In genomic region chr3:32699429-32699828, GRCh38 we compare ENCODE assay signal across 27 cellular contexts. TPM values are rescaled to one million over a fixed set of nuclear protein-coding genes. Genes with fewer than 3 reads are reported as not detected.
DNase-seq lines count a peak whose midpoint lies in the region; TF ChIP-seq lines count a peak whose summit lies in the region.
"Had no signal": no experiment of that assay in that cellular context is flagged by ENCODE, and none has a peak within 500 bp of the region (broad histone marks: within the 10 kb centered on the region; RNA-seq: fewer than 3 reads in every experiment).

No MANE protein-coding gene starts in this region.

- peak overlapping the region in 2 of 3 experiments; percentile 62 to 69; a peak in 3 of 7 replicates for H3K27ac Mint-ChIP-seq in H9
- H3K27ac Mint-ChIP-seq in osteocyte (ENCODE audit: unreplicated experiment) = no peak overlapping the region

- H4K20me1 ChIP-seq in H9 (ENCODE audit: control insufficient read depth, insufficient read depth, insufficient read length) (no peaks in the 10 kb centered on the region), osteoblast (ENCODE audit: insufficient read depth, low read length) (peaks cover 2% of the 10 kb centered on the region)

- no peak overlapping the region for H3T11ph ChIP-seq in H9 (ENCODE audit: low read length)

- H3K4me3 ChIP-seq in osteoblast (ENCODE audit: insufficient read depth, low read length) = no peak overlapping the region
- H3K4me3 ChIP-seq: A549; BLaER1 treated with 17β-estradiol and CSF1 and Interleukin-3, amounts not matched to agents 10 nM and 100 nM; GM12878; PC-9; SJCRH30 had no signal

- H3K27ac ChIP-seq in H9 (ENCODE audit: insufficient read length, low read depth, low read length) = no peak overlapping the region
- no peak overlapping the region for H3K27ac ChIP-seq in osteoblast (ENCODE audit: low read depth, low read length)
- H3K27ac ChIP-seq: A549; BLaER1 treated with 17β-estradiol and CSF1 and Interleukin-3, amounts not matched to agents 10 nM and 100 nM; HL-60; PC-9; SJCRH30 had no signal

- no peak overlapping the region for H3K14ac ChIP-seq in H9 (ENCODE audit: insufficient read depth, low read length)

- H3K4me3 Mint-ChIP-seq in H9 (no peak overlapping the region), osteocyte (ENCODE audit: unreplicated experiment) (no peak overlapping the region)
- H3K4me3 Mint-ChIP-seq: CD4-positive, alpha-beta memory T cell had no signal

- H3K79me2 ChIP-seq in H9 (ENCODE audit: insufficient read depth, low read length) (peaks cover 3% of the 10 kb centered on the region; the same call in 1 of the 2 replicates), osteoblast (ENCODE audit: insufficient read depth, low read length) (peaks cover 31% of the 10 kb centered on the region)

- no CpG with 5 or more reads among the region's 2 CpGs for WGBS in H9 (ENCODE audit: extremely low coverage, insufficient read length, low lambda C conversion rate)

- no peak overlapping the region for H2BK20ac ChIP-seq in H9 (ENCODE audit: low read depth, low read length, poor library complexity, severe bottlenecking)

- H2BK15ac ChIP-seq in H9 (ENCODE audit: low read depth, low read length) = no peak overlapping the region

- H4K8ac ChIP-seq in H9 (replicated peaks; ENCODE audit: insufficient read length, low read depth, low read length) = no peak overlapping the region

- H4K5ac ChIP-seq in H9 (ENCODE audit: insufficient read length, low read depth, low read length) = no peak overlapping the region

- no peaks in the 10 kb centered on the region for H3K27me3 Mint-ChIP-seq in H9 (ENCODE audit: low read depth)
- H3K27me3 Mint-ChIP-seq in osteocyte (ENCODE audit: unreplicated experiment) = no peaks in the 10 kb centered on the region
- H3K27me3 Mint-ChIP-seq: CD4-positive, alpha-beta memory T cell; IgD-negative memory B cell had no signal

- H3K18ac ChIP-seq in H9 (ENCODE audit: insufficient read length, low read depth, low read length) = no peak overlapping the region

- H3K36me3 Mint-ChIP-seq in H9 (ENCODE audit: insufficient read depth in 1 of 3, low read depth in 3 of 3) (peaks cover 2 to 16% (median 8%) of the 10 kb centered on the region in 3 experiments; a peak in 6 of 7 replicates), osteocyte (ENCODE audit: unreplicated experiment) (peaks cover 3% of the 10 kb centered on the region)

- H3K9ac ChIP-seq in H9 (ENCODE audit: extremely low read depth, insufficient read length, low read length) = no peak overlapping the region
- H3K9ac ChIP-seq: BLaER1 treated with 17β-estradiol and CSF1 and Interleukin-3, amounts not matched to agents 10 nM and 100 nM had no signal

- H2BK5ac ChIP-seq in H9 (ENCODE audit: insufficient read length, low read length) = no peak overlapping the region

- H3K79me1 ChIP-seq in H9 (ENCODE audit: insufficient read depth, low read depth, low read length, poor library complexity, severe bottlenecking) = peaks cover 10% of the 10 kb centered on the region

- H3K9me3 ChIP-seq in H9 (ENCODE audit: control insufficient read depth, low read depth, low read length) = no peaks in the 10 kb centered on the region
- no peaks in the 10 kb centered on the region for H3K9me3 ChIP-seq in osteoblast (ENCODE audit: low read depth, low read length)
- H3K9me3 ChIP-seq: A549, Caco-2, SJCRH30 had no signal

- H3K4me1 Mint-ChIP-seq in H9 (peaks cover 5 to 6% of the 10 kb centered on the region in 2 experiments), osteocyte (ENCODE audit: unreplicated experiment) (peaks cover 16% of the 10 kb centered on the region)

- no peak overlapping the region for H3K4ac ChIP-seq in H9 (ENCODE audit: low read depth, low read length)

- no peaks in the 10 kb centered on the region for H3K36me3 ChIP-seq in osteoblast (ENCODE audit: insufficient read depth, low read length)
- H3K36me3 ChIP-seq: SJCRH30 had no signal

- H4K91ac ChIP-seq in H9 (ENCODE audit: insufficient read length, low read depth, low read length) = no peak overlapping the region

- TF ChIP-seq CTCF in H9 (conservative IDR thresholded peaks at IDR 0.05) (no peak), osteoblast (IDR thresholded peaks at IDR 0.05; ENCODE audit: extremely low read depth, low read depth, low read length) (no peak), osteocyte (IDR thresholded peaks at IDR 0.05) (no peak)

- H3K4me2 ChIP-seq in H9 (ENCODE audit: insufficient read depth, insufficient read length, low read length) (no peak overlapping the region), osteoblast (ENCODE audit: insufficient read depth, low read length) (no peak overlapping the region)
- H3K4me2 ChIP-seq: A549, PC-9 had no signal

- H3K23me2 ChIP-seq in H9 (ENCODE audit: insufficient read length, low read depth, low read length, poor library complexity, severe bottlenecking) = no peaks in the 10 kb centered on the region

- no peaks in the 10 kb centered on the region for H3K27me3 ChIP-seq in H9 (ENCODE audit: insufficient read depth, low read length)
- no peaks in the 10 kb centered on the region for H3K27me3 ChIP-seq in osteoblast (ENCODE audit: insufficient read depth, low read length)
- H3K27me3 ChIP-seq: BLaER1 treated with 17β-estradiol and CSF1 and Interleukin-3, amounts not matched to agents 10 nM and 100 nM; SJCRH30 had no signal

- H3K4me1 ChIP-seq in H9 (ENCODE audit: insufficient read depth, low read length) (no peaks in the 10 kb centered on the region), osteoblast (ENCODE audit: insufficient read depth, low read length) (no peaks in the 10 kb centered on the region)
- H3K4me1 ChIP-seq: Caco-2, SJCRH30 had no signal

- H2AFZ ChIP-seq in H9 (ENCODE audit: low read length) (no peak overlapping the region), osteoblast (ENCODE audit: low read length) (no peak overlapping the region)
- H2AFZ ChIP-seq: PC-9 had no signal

- H2BK120ac ChIP-seq in H9 (ENCODE audit: low read depth, low read length, poor library complexity, severe bottlenecking) = no peak overlapping the region

- H3K56ac ChIP-seq in H9 (ENCODE audit: insufficient read length, low read depth, low read length) = no peak overlapping the region

- H2BK12ac ChIP-seq in H9 (ENCODE audit: insufficient read length, low read depth, low read length) = no peak overlapping the region

- H3K9me3 Mint-ChIP-seq in H9 (no peaks in the 10 kb centered on the region), osteocyte (ENCODE audit: unreplicated experiment) (no peaks in the 10 kb centered on the region)
- H3K9me3 Mint-ChIP-seq: CD4-positive, alpha-beta memory T cell had no signal

- H2AK5ac ChIP-seq in H9 (ENCODE audit: insufficient read length, low read length) = no peak overlapping the region

- no peak overlapping the region for H3K23ac ChIP-seq in H9 (ENCODE audit: insufficient read length, low read depth, low read length)

- DNase-seq in H9 (no peak), OCI-M1 (lab: John Stamatoyannopoulos, UW) (peak; percentile 43), iPS-NIHi7 (ENCODE audit: extremely low spot score) (peak; percentile 10), osteoblast (ENCODE audit: insufficient read length, low spot score, missing footprints) (peak; percentile 21), NCI-H774 (lab: John Stamatoyannopoulos, UW) (no peak), osteocyte (ENCODE audit: extremely low spot score, unreplicated experiment) (no peak)
- DNase-seq in stimulated activated CD8-positive, alpha-beta memory T cell treated with anti-CD3 and anti-CD28 coated beads, Interleukin-4, amount 100 ng/mL, for 48 hours = no peak
- DNase-seq: AML-193; Caco-2; CD4-positive, alpha-beta memory T cell; EL; GDM1; NCI-H1092 treated with DMSO at 0.1 percent for 48 hours; NCI-H1436; NCI-H187; NCI-H2081 treated with DMSO at 0.1 percent for 48 hours; NCI-H2171 treated with DMSO at 0.1 percent for 48 hours; NCI-H345; NCI-H524; NCI-H748 treated with DMSO at 0.1 percent for 48 hours; PC-9; SJCRH30 had no signal

RNA-seq across cellular contexts. Expression of gene CNOT10, which starts 14.4 kb away (rescaled TPM):
- total RNA-seq in H9 (2021) (55.4 and 67.1 TPM in 2 replicates), osteoblast (34.5 and 36.9 TPM in 2 replicates), osteocyte (47.7 and 49.6 TPM in 2 replicates)

Comparison
In these comparisons a context has a peak if more than half of its experiments do, and no peak if none do; other contexts are left out.
1. DNase-seq: peak in OCI-M1 (single experiment), iPS-NIHi7 (single experiment) and osteoblast (single experiment); none in H9 (single experiment), stimulated activated CD8-positive, alpha-beta memory T cell treated with anti-CD3 and anti-CD28 coated beads, Interleukin-4, amount 100 ng/mL, for 48 hours (single experiment), NCI-H774 (single experiment) and osteocyte (single experiment).